In genomic region chr12:632102-632696, GRCh38 we compare ENCODE assay signal across 1 cellular context.
TF ChIP-seq lines count a peak whose summit lies in the region.

No MANE protein-coding gene starts in this region.

TF ChIP-seq in HepG2, 621 proteins besides CTCF, POLR2A, EP300 and RAD21 (continued from another document and continues in another):
- TF ChIP-seq ZBTB10 (CRISPR knock-in tag; IDR thresholded peaks at IDR 0.05; ENCODE audit: borderline replicate concordance) (peak; percentile 65; the same call in 1 of the 2 replicates), NR1H2 (CRISPR knock-in tag; IDR thresholded peaks at IDR 0.05; ENCODE audit: borderline replicate concordance, low read depth) (no peak), NRL (CRISPR knock-in tag; IDR thresholded peaks at IDR 0.05; ENCODE audit: borderline replicate concordance) (no peak), ZFP36 (IDR thresholded peaks at IDR 0.05; ENCODE audit: borderline replicate concordance, low read depth, low read length, partially characterized antibody) (no peak), ZNF460 (CRISPR knock-in tag; IDR thresholded peaks at IDR 0.05; ENCODE audit: borderline replicate concordance) (no peak), ERF (CRISPR knock-in tag; IDR thresholded peaks at IDR 0.05) (peak; percentile 15; the same call in 1 of the 2 replicates), THYN1 (CRISPR knock-in tag; IDR thresholded peaks at IDR 0.05; ENCODE audit: borderline replicate concordance, low read depth) (no peak), MED1 (CRISPR knock-in tag; IDR thresholded peaks at IDR 0.05) (peak; percentile 83), ZNF124 (CRISPR knock-in tag; IDR thresholded peaks at IDR 0.05) (no peak), IKZF5 (CRISPR knock-in tag; IDR thresholded peaks at IDR 0.05) (0 out of 2 replicates have a peak, but pooled peaks have one; percentile 24), HMG20B (CRISPR knock-in tag; conservative IDR thresholded peaks at IDR 0.05) (peak; percentile 95), ZXDC (CRISPR knock-in tag; IDR thresholded peaks at IDR 0.05) (no peak), ZNF572 (CRISPR knock-in tag; IDR thresholded peaks at IDR 0.05) (no peak), KMT2A (CRISPR knock-in tag; IDR thresholded peaks at IDR 0.05) (no peak), ZGPAT (CRISPR knock-in tag; IDR thresholded peaks at IDR 0.05) (peak; percentile 56; the same call in 1 of the 2 replicates), ISL2 (CRISPR knock-in tag; IDR thresholded peaks at IDR 0.05) (0 out of 2 replicates have a peak, but pooled peaks have one; percentile 41), RARA (CRISPR knock-in tag; IDR thresholded peaks at IDR 0.05) (peak; percentile 82), ZNF580 (CRISPR knock-in tag; IDR thresholded peaks at IDR 0.05; ENCODE audit: borderline replicate concordance, low read depth) (no peak), NCOA1 (CRISPR knock-in tag; IDR thresholded peaks at IDR 0.05) (no peak), HMG20A (CRISPR knock-in tag; IDR thresholded peaks at IDR 0.05; ENCODE audit: borderline replicate concordance) (peak; percentile 91), ZNF746 (CRISPR knock-in tag; IDR thresholded peaks at IDR 0.05) (peak; percentile 64; the same call in 1 of the 2 replicates), ZBTB8A (CRISPR knock-in tag; IDR thresholded peaks at IDR 0.05; ENCODE audit: borderline replicate concordance, low read depth) (no peak), SAP130 (CRISPR knock-in tag; IDR thresholded peaks at IDR 0.05; ENCODE audit: low read depth) (0 out of 2 replicates have a peak, but pooled peaks have one; percentile 63), ZNF329 (CRISPR knock-in tag; IDR thresholded peaks at IDR 0.05; ENCODE audit: low read depth) (no peak), ZNF749 (CRISPR knock-in tag; IDR thresholded peaks at IDR 0.05; ENCODE audit: borderline replicate concordance) (no peak), TAF15 (IDR thresholded peaks at IDR 0.05; ENCODE audit: low read depth, low read length, poor library complexity, severe bottlenecking) (no peak), HNF1A (IDR thresholded peaks at IDR 0.05; ENCODE audit: low read depth) (no peak), HNF1A (CRISPR knock-in tag; IDR thresholded peaks at IDR 0.05; ENCODE audit: borderline replicate concordance) (peak; percentile 17; the same call in 1 of the 2 replicates), TBX2 (CRISPR knock-in tag; IDR thresholded peaks at IDR 0.05; ENCODE audit: borderline replicate concordance) (peak; percentile 81), ZNF713 (CRISPR knock-in tag; IDR thresholded peaks at IDR 0.05) (no peak), PBX2 (CRISPR knock-in tag; IDR thresholded peaks at IDR 0.05) (no peak), U2AF1 (optimal IDR thresholded peaks at IDR 0.05; ENCODE audit: low read depth, low read length) (no peak), ZBTB46 (CRISPR knock-in tag; IDR thresholded peaks at IDR 0.05; ENCODE audit: borderline replicate concordance) (no peak), WIZ (CRISPR knock-in tag; IDR thresholded peaks at IDR 0.05) (no peak), ONECUT2 (CRISPR knock-in tag; IDR thresholded peaks at IDR 0.05) (no peak), IRX3 (CRISPR knock-in tag; IDR thresholded peaks at IDR 0.05; ENCODE audit: borderline replicate concordance, low read depth) (no peak), FOXJ3 (CRISPR knock-in tag; IDR thresholded peaks at IDR 0.05; ENCODE audit: borderline replicate concordance) (peak; percentile 34; the same call in 1 of the 2 replicates), HDAC1 (CRISPR knock-in tag; IDR thresholded peaks at IDR 0.05) (peak; percentile 56), ETV5 (CRISPR knock-in tag; IDR thresholded peaks at IDR 0.05; ENCODE audit: borderline replicate concordance) (peak; percentile 41; the same call in 1 of the 2 replicates), RBFOX2 (IDR thresholded peaks at IDR 0.05; ENCODE audit: low read depth, low read length) (no peak), POGK (CRISPR knock-in tag; conservative IDR thresholded peaks at IDR 0.05) (no peak), FOXP4 (CRISPR knock-in tag; IDR thresholded peaks at IDR 0.05) (peak; percentile 68), ZFP36L1 (CRISPR knock-in tag; IDR thresholded peaks at IDR 0.05) (no peak)
